23 cellular contexts compared by ENCODE assay signal in genomic region chr5:153148624-153148976, GRCh38.
"Had no signal": no experiment of that assay in that cellular context is flagged by ENCODE, and none has a peak within 500 bp of the region (broad histone marks: within the 10 kb centered on the region; RNA-seq: fewer than 3 reads in every experiment).

No MANE protein-coding gene starts in this region.

- H3K36me3 ChIP-seq: ascending aorta, cardiac muscle cell, neutrophil, ovary, right lobe of liver, transverse colon, uterus had no signal

- H3K27me3 ChIP-seq: ascending aorta, cardiac muscle cell, neutrophil, ovary, right lobe of liver, testis, transverse colon, uterus had no signal

- H3K4me3 ChIP-seq: ascending aorta, cardiac muscle cell, ovary, right lobe of liver, testis, transverse colon, uterus had no signal

- DNase-seq: activated CD4-positive, alpha-beta memory T cell treated with anti-CD3 and anti-CD28 coated beads for 36 hours; activated CD4-positive, alpha-beta T cell treated with anti-CD3 and anti-CD28 coated beads for 48 hours; activated CD8-positive, alpha-beta memory T cell treated with anti-CD3 and anti-CD28 coated beads, Interleukin-2, amount 50 U/mL, for 4 hours; activated gamma-delta T cell; activated naive CD4-positive, alpha-beta T cell treated with anti-CD3 and anti-CD28 coated beads, Interleukin-2, amount 10 ng/mL, durations not matched to agents 7 days and 5 days; activated naive CD8-positive, alpha-beta T cell treated with anti-CD3 and anti-CD28 coated beads, Interleukin-2, amount 10 ng/mL, durations not matched to agents 7 days and 5 days; activated T-cell treated with anti-CD3 and anti-CD28 coated beads, Interleukin-2, amount 50 U/mL, for 1 hour; left ventricle myocardium superior; naive B cell; ovary; stimulated activated CD4-positive, alpha-beta T cell treated with anti-CD3 and anti-CD28 coated beads, Interleukin-4, amount 100 ng/mL, for 1 hour; stimulated activated naive CD8-positive, alpha-beta T cell treated with anti-CD3 and anti-CD28 coated beads, Interleukin-15, Interleukin-2, amounts not matched to agents 100 U/mL and 50 U/mL, for 24 hours; T-helper 9 cell; transverse colon; uterus had no signal

- H3K4me1 ChIP-seq: ascending aorta, right lobe of liver, testis, transverse colon, uterus had no signal

- FAIRE-seq: endothelial cell of umbilical vein, TTC549 had no signal

- H3K27ac ChIP-seq: ascending aorta, cardiac muscle cell, neutrophil, ovary, right lobe of liver, testis, transverse colon, uterus, VCaP had no signal

- H3K9me3 ChIP-seq: neutrophil, ovary, testis, transverse colon, uterus had no signal
